ENCODE assay signal across 8 cellular contexts in genomic region chr2:210617732-210618330, GRCh38.
DNase-seq lines count a peak whose midpoint lies in the region; ATAC-seq and TF ChIP-seq lines count a peak whose summit lies in the region.

No MANE protein-coding gene starts in this region.

- no peaks in the 10 kb centered on the region for H3K9me3 ChIP-seq in BE2C
- no peaks in the 10 kb centered on the region for H3K9me3 ChIP-seq in aorta (ENCODE audit: control insufficient read depth, low read length)

- H2BK120ac ChIP-seq in mesendoderm (ENCODE audit: low read depth, low read length): no peak overlapping the region

- H3K4me1 ChIP-seq in BE2C (no peaks in the 10 kb centered on the region), mesendoderm (ENCODE audit: control insufficient read depth, low read depth, low read length) (no peaks in the 10 kb centered on the region), aorta (ENCODE audit: control insufficient read depth in 1 of 2, insufficient read depth in 2 of 2, low read length in 2 of 2) (peaks cover 0 to 5% of the 10 kb centered on the region in 2 donors)

- H4K8ac ChIP-seq in mesendoderm (ENCODE audit: low read depth, low read length): no peak overlapping the region

- ATAC-seq in GM18870 (IDR thresholded peaks at IDR 0.05; ENCODE audit: unreplicated experiment) (peak; percentile 60), HG03342 (IDR thresholded peaks at IDR 0.05; ENCODE audit: unreplicated experiment) (peak; percentile 75), aorta (ENCODE audit: low FRiP score) (no peak), HG03045 (IDR thresholded peaks at IDR 0.05; ENCODE audit: unreplicated experiment) (no peak)

- no peak overlapping the region for H2BK5ac ChIP-seq in mesendoderm (ENCODE audit: low read length)

- no peak overlapping the region for H2BK15ac ChIP-seq in mesendoderm (replicated peaks; ENCODE audit: low read depth)

- no peaks in the 10 kb centered on the region for H3K36me3 ChIP-seq in BE2C
- no peaks in the 10 kb centered on the region for H3K36me3 ChIP-seq in mesendoderm (ENCODE audit: control insufficient read depth, insufficient read depth, low read length)
- H3K36me3 ChIP-seq in aorta (ENCODE audit: control insufficient read depth in 1 of 2, insufficient read depth in 2 of 2, low read length in 1 of 2): no peaks in the 10 kb centered on the region

- H3K18ac ChIP-seq in mesendoderm (ENCODE audit: low read length): no peak overlapping the region

- H3K4me3 Mint-ChIP-seq in brain: no peak overlapping the region

- no peak overlapping the region for H3K4me2 ChIP-seq in mesendoderm (ENCODE audit: low read length)

- H3K27me3 ChIP-seq in BE2C: no peaks in the 10 kb centered on the region
- no peaks in the 10 kb centered on the region for H3K27me3 ChIP-seq in mesendoderm (ENCODE audit: insufficient read depth, low read length, poor library complexity)
- H3K27me3 ChIP-seq in aorta (ENCODE audit: control insufficient read depth in 1 of 2, insufficient read depth in 2 of 2, low read length in 1 of 2): no peaks in the 10 kb centered on the region

- no peak overlapping the region for H4K5ac ChIP-seq in mesendoderm (ENCODE audit: low read length)

- intact Hi-C loops in aorta (cut with DNase I): loop anchor here (5.0 kb wide), 1 partner anchor 419 kb away; no protein-coding TSS in a partner anchor

- no peak overlapping the region for H3K9ac ChIP-seq in mesendoderm (ENCODE audit: low read length)

- no peak overlapping the region for H3K23ac ChIP-seq in mesendoderm (ENCODE audit: low read length)

- no peaks in the 10 kb centered on the region for H3K79me1 ChIP-seq in mesendoderm (ENCODE audit: low read length)

- no peak overlapping the region for H2AK5ac ChIP-seq in mesendoderm (ENCODE audit: low read length)

- no peak overlapping the region for H3K4ac ChIP-seq in mesendoderm (ENCODE audit: low read depth, low read length)

- H3K9me3 Mint-ChIP-seq in brain: peaks cover 0 to 2% (median 0%) of the 10 kb centered on the region in 5 experiments

- H3K27me3 Mint-ChIP-seq in brain: no peaks in the 10 kb centered on the region

- H3K79me2 ChIP-seq in mesendoderm (ENCODE audit: control insufficient read depth, insufficient read depth, low read length): no peaks in the 10 kb centered on the region

- H3K4me1 Mint-ChIP-seq in brain: peaks cover 27% of the 10 kb centered on the region

- H3K36me3 Mint-ChIP-seq in brain: no peaks in the 10 kb centered on the region

- TF ChIP-seq CTCF in BE2C (IDR thresholded peaks at IDR 0.05; ENCODE audit: low read depth, low read length) (peak; percentile 88), brain (conservative IDR thresholded peaks at IDR 0.05) (peak; percentile 77 to 86)

- DNase-seq in BE2C (peak; percentile 51), NCI-H2227 (lab: John Stamatoyannopoulos, UW; ENCODE audit: unreplicated experiment) (peak; percentile 81), mesendoderm (peak; percentile 64), aorta (no peak)

- H3K4me3 ChIP-seq in BE2C (ENCODE audit: low read depth, low read length) (no peak overlapping the region), mesendoderm (ENCODE audit: low read length) (no peak overlapping the region), aorta (ENCODE audit: low read length in 2 of 2) (no peak overlapping the region)

- H3K27ac ChIP-seq in mesendoderm (ENCODE audit: low read depth, low read length): no peak overlapping the region
- no peak overlapping the region for H3K27ac ChIP-seq in aorta (ENCODE audit: low read depth in 1 of 2, low read length in 2 of 2)

- H3K56ac ChIP-seq in mesendoderm (ENCODE audit: low read length): no peak overlapping the region

- H3K27ac Mint-ChIP-seq in brain: peak overlapping the region in 2 of 5 experiments; percentile 43 to 53

- WGBS in mesendoderm (ENCODE audit: extremely low coverage, insufficient coverage, low lambda C conversion rate): no CpG with 5 or more reads among the region's 3 CpGs
- WGBS in aorta, 2 donors: 9 to 14% methylated on average over 3 of the region's 3 CpGs

Comparison
In these comparisons a context has a peak if more than half of its experiments do, and no peak if none do; other contexts are left out.
1. DNase-seq: peak in BE2C (single experiment), NCI-H2227 (single experiment) and mesendoderm (single experiment); none in aorta (0 of 2).
2. ATAC-seq: peak in GM18870 (single experiment) and HG03342 (single experiment); none in aorta (single experiment) and HG03045 (single experiment).